In the genomic region with DNA sequence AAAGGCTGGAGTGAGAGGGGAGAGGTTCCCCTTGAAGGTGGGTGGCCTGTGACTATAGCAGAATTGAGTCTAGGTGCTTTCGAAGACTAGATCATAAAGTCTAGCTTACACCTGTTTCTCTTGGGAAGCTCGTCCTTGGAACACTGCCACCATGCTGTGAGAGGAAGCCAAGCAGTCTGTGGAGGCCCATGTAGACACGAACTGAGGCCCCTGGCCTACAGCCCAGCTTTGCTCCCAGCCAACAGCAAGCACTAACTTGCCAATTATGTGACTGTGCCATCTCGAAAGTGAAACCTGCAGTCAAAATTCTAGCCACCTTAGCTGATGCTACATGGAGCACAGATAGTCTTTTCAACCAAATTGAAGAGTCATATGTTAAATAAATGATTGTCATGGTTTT, we compare ENCODE assay signal across 9 cellular contexts.
DNase-seq lines count a peak whose midpoint lies in the region; ATAC-seq and TF ChIP-seq lines count a peak whose summit lies in the region.
"Had no signal": no experiment of that assay in that cellular context is flagged by ENCODE, and none has a peak within 500 bp of the region (broad histone marks: within the 10 kb centered on the region; RNA-seq: fewer than 3 reads in every experiment).

No MANE protein-coding gene starts in this region.

- no peaks in the 10 kb centered on the region for H3K27me3 ChIP-seq in OCI-LY1 (ENCODE audit: insufficient read depth, low read length)

- no peak overlapping the region for H3K4me3 Mint-ChIP-seq in activated T-helper 1 cell treated with anti-CD3 and anti-CD28 coated beads, Interleukin-12 subunit alpha, Interleukin-12 subunit beta, Interleukin-2, Interleukin-4 antibody, amounts not matched to agents 30 ng/mL and 10 ng/mL and 1 ng/mL, durations not matched to agents 14 hours and 24 hours and 36 hours
- H3K4me3 Mint-ChIP-seq: activated naive CD8-positive, alpha-beta T cell had no signal

- H3K9me3 ChIP-seq in OCI-LY1 (ENCODE audit: low read length): no peaks in the 10 kb centered on the region

- no peaks in the 10 kb centered on the region for H3K36me3 ChIP-seq in OCI-LY1 (ENCODE audit: insufficient read depth, low read length)

- H4K20me1 ChIP-seq in OCI-LY1 (ENCODE audit: insufficient read depth, low read length): no peaks in the 10 kb centered on the region

- DNase-seq in AG10803 (ENCODE audit: low read depth) (peak; percentile 37), fibroblast of mammary gland (ENCODE audit: low read depth) (peak; percentile 46), skeletal muscle cell (ENCODE audit: low read depth) (peak; percentile 37), COLO829 (ENCODE audit: low spot score) (no peak)
- no peak for DNase-seq in activated T-helper 1 cell treated with anti-CD3 and anti-CD28 coated beads, Interleukin-12 subunit alpha, Interleukin-12 subunit beta, Interleukin-2, Interleukin-4 antibody, amounts not matched to agents 30 ng/mL and 10 ng/mL and 1 ng/mL, durations not matched to agents 14 hours and 24 hours and 36 hours (ENCODE audit: low spot score)

- no peak overlapping the region for H3K27ac ChIP-seq in OCI-LY1 (ENCODE audit: low read depth, low read length, poor library complexity, severe bottlenecking)

- H3K4me1 ChIP-seq in OCI-LY1 (ENCODE audit: insufficient read depth, low read length, severe bottlenecking): no peaks in the 10 kb centered on the region

- intact Hi-C loops in activated T-helper 1 cell treated with anti-CD3 and anti-CD28 coated beads, Interleukin-12 subunit alpha, Interleukin-12 subunit beta, Interleukin-2, Interleukin-4 antibody, amounts not matched to agents 30 ng/mL and 10 ng/mL and 1 ng/mL, durations not matched to agents 14 hours and 24 hours and 36 hours (cut with micrococcal nuclease): no loop called here

- H3K9ac ChIP-seq in OCI-LY1 (ENCODE audit: low read length): no peak overlapping the region

- H3K27ac Mint-ChIP-seq in activated T-helper 1 cell treated with anti-CD3 and anti-CD28 coated beads, Interleukin-12 subunit alpha, Interleukin-12 subunit beta, Interleukin-2, Interleukin-4 antibody, amounts not matched to agents 30 ng/mL and 10 ng/mL and 1 ng/mL, durations not matched to agents 14 hours and 24 hours and 36 hours: no peak overlapping the region
- H3K27ac Mint-ChIP-seq: activated naive CD8-positive, alpha-beta T cell had no signal

- no peak overlapping the region for H3K4me3 ChIP-seq in AG10803 (ENCODE audit: low read length)
- no peak overlapping the region for H3K4me3 ChIP-seq in OCI-LY1 (ENCODE audit: low read depth, low read length, poor library complexity, severe bottlenecking)
- H3K4me3 ChIP-seq in fibroblast of mammary gland (ENCODE audit: control insufficient read depth, low read depth, low read length): no peak overlapping the region
- H3K4me3 ChIP-seq in skeletal muscle cell (ENCODE audit: low read depth, low read length): no peak overlapping the region

- no peak overlapping the region for H2AFZ ChIP-seq in OCI-LY1 (ENCODE audit: low read length)

- no peaks in the 10 kb centered on the region for H3K79me2 ChIP-seq in OCI-LY1 (ENCODE audit: insufficient read depth, low read length)

- no peaks in the 10 kb centered on the region for H3K9me3 Mint-ChIP-seq in activated T-helper 1 cell treated with anti-CD3 and anti-CD28 coated beads, Interleukin-12 subunit alpha, Interleukin-12 subunit beta, Interleukin-2, Interleukin-4 antibody, amounts not matched to agents 30 ng/mL and 10 ng/mL and 1 ng/mL, durations not matched to agents 14 hours and 24 hours and 36 hours

- no peaks in the 10 kb centered on the region for H3K27me3 Mint-ChIP-seq in activated T-helper 1 cell treated with anti-CD3 and anti-CD28 coated beads, Interleukin-12 subunit alpha, Interleukin-12 subunit beta, Interleukin-2, Interleukin-4 antibody, amounts not matched to agents 30 ng/mL and 10 ng/mL and 1 ng/mL, durations not matched to agents 14 hours and 24 hours and 36 hours (ENCODE audit: insufficient read depth)

- no peaks in the 10 kb centered on the region for H3K36me3 Mint-ChIP-seq in activated T-helper 1 cell treated with anti-CD3 and anti-CD28 coated beads, Interleukin-12 subunit alpha, Interleukin-12 subunit beta, Interleukin-2, Interleukin-4 antibody, amounts not matched to agents 30 ng/mL and 10 ng/mL and 1 ng/mL, durations not matched to agents 14 hours and 24 hours and 36 hours (ENCODE audit: low read depth)
- H3K36me3 Mint-ChIP-seq: activated naive CD8-positive, alpha-beta T cell had no signal

- H3K9me2 ChIP-seq in OCI-LY1 (ENCODE audit: low read depth, low read length): no peaks in the 10 kb centered on the region

- no peaks in the 10 kb centered on the region for H3F3A ChIP-seq in OCI-LY1 (ENCODE audit: insufficient read depth, low read length)

- TF ChIP-seq CTCF in AG10803 (conservative IDR thresholded peaks at IDR 0.05; ENCODE audit: low read length) (no peak), OCI-LY1 (IDR thresholded peaks at IDR 0.05; ENCODE audit: low read length) (peak; percentile 20; the same call in 1 of the 2 replicates), fibroblast of mammary gland (conservative IDR thresholded peaks at IDR 0.05; ENCODE audit: control insufficient read depth, insufficient read depth, low read depth, low read length) (no peak)

- H3K4me1 Mint-ChIP-seq in activated T-helper 1 cell treated with anti-CD3 and anti-CD28 coated beads, Interleukin-12 subunit alpha, Interleukin-12 subunit beta, Interleukin-2, Interleukin-4 antibody, amounts not matched to agents 30 ng/mL and 10 ng/mL and 1 ng/mL, durations not matched to agents 14 hours and 24 hours and 36 hours (ENCODE audit: low read depth): no peaks in the 10 kb centered on the region

- ATAC-seq in GM18870 (IDR thresholded peaks at IDR 0.05; ENCODE audit: unreplicated experiment) (peak; percentile 91), HG03159 (IDR thresholded peaks at IDR 0.05; ENCODE audit: unreplicated experiment) (peak; percentile 69)

- no peak overlapping the region for H3K4me2 ChIP-seq in OCI-LY1 (ENCODE audit: low read length)

Comparison
In these comparisons a context has a peak if more than half of its experiments do, and no peak if none do; other contexts are left out.
1. DNase-seq: peak in AG10803 (single experiment), fibroblast of mammary gland (single experiment) and skeletal muscle cell (single experiment); none in activated T-helper 1 cell treated with anti-CD3 and anti-CD28 coated beads, Interleukin-12 subunit alpha, Interleukin-12 subunit beta, Interleukin-2, Interleukin-4 antibody, amounts not matched to agents 30 ng/mL and 10 ng/mL and 1 ng/mL, durations not matched to agents 14 hours and 24 hours and 36 hours (single experiment) and COLO829 (single experiment).